ENCODE assay signal across 1 cellular context in the genomic region with DNA sequence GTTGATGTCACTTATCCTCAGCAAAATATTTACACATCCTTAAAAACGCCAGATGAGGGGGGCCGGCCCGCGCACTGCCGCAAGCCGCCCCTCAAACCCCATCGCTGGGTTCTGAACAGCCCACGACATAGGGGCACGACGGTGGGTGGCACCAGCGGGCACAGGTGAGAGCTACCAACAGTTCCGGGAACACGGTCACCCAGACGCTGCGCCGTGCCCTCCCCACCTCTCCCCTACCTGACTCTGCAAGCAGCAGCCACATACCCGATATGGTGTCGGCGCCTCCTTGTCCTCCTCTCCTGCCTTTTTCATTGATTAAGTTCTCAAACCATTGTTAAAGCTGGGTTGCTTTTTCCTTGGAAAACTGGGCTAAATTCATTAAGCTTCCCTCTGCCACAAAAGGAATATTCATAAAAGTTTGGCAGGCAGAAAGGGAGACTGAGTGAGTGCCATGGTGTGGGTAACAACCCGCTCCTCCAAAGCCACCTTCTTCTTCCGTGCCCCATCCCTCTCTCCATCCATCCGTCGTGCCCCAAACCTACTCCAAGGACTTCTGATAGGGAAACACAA.
TF ChIP-seq lines count a peak whose summit lies in the region.

No MANE protein-coding gene starts in this region.

TF ChIP-seq in HEK293, 187 proteins besides CTCF, POLR2A, EP300 and RAD21 (continued from another document and continues in another):
- TF ChIP-seq, protein P1, sequence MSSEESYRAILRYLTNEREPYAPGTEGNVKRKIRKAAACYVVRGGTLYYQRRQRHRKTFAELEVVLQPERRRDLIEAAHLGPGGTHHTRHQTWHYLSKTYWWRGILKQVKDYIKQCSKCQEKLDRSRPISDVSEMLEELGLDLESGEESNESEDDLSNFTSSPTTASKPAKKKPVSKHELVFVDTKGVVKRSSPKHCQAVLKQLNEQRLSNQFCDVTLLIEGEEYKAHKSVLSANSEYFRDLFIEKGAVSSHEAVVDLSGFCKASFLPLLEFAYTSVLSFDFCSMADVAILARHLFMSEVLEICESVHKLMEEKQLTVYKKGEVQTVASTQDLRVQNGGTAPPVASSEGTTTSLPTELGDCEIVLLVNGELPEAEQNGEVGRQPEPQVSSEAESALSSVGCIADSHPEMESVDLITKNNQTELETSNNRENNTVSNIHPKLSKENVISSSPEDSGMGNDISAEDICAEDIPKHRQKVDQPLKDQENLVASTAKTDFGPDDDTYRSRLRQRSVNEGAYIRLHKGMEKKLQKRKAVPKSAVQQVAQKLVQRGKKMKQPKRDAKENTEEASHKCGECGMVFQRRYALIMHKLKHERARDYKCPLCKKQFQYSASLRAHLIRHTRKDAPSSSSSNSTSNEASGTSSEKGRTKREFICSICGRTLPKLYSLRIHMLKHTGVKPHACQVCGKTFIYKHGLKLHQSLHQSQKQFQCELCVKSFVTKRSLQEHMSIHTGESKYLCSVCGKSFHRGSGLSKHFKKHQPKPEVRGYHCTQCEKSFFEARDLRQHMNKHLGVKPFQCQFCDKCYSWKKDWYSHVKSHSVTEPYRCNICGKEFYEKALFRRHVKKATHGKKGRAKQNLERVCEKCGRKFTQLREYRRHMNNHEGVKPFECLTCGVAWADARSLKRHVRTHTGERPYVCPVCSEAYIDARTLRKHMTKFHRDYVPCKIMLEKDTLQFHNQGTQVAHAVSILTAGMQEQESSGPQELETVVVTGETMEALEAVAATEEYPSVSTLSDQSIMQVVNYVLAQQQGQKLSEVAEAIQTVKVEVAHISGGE (tag by site-specific recombination; conservative IDR thresholded peaks at IDR 0.05; ENCODE audit: low read depth) = 0 out of 2 replicates have a peak, but pooled peaks have one; percentile 1
- TF ChIP-seq ZNF148 (tag by site-specific recombination; IDR thresholded peaks at IDR 0.05; ENCODE audit: borderline replicate concordance) (no peak), OVOL3 (tag by site-specific recombination; IDR thresholded peaks at IDR 0.05) (no peak), ZNF544 (tag by site-specific recombination; IDR thresholded peaks at IDR 0.05) (no peak), REST (tag by site-specific recombination; IDR thresholded peaks at IDR 0.05) (no peak), SCRT1 (tag by site-specific recombination; IDR thresholded peaks at IDR 0.05; ENCODE audit: borderline replicate concordance) (no peak), ZBTB44 (tag by site-specific recombination; IDR thresholded peaks at IDR 0.05) (no peak), ZNF501 (tag by site-specific recombination; IDR thresholded peaks at IDR 0.05) (no peak), FEZF1 (tag by site-specific recombination; IDR thresholded peaks at IDR 0.05) (no peak), ZNF488 (tag by site-specific recombination; IDR thresholded peaks at IDR 0.05) (no peak), ZNF624 (tag by site-specific recombination; IDR thresholded peaks at IDR 0.05) (no peak), ZNF37A (tag by site-specific recombination; IDR thresholded peaks at IDR 0.05) (no peak), REPIN1 (tag by site-specific recombination; IDR thresholded peaks at IDR 0.05; ENCODE audit: low read depth) (no peak), ZNF518A (tag by site-specific recombination; conservative IDR thresholded peaks at IDR 0.05; ENCODE audit: low read depth) (no peak), KLF7 (tag by site-specific recombination; IDR thresholded peaks at IDR 0.05; ENCODE audit: borderline replicate concordance) (no peak), ZSCAN4 (tag by site-specific recombination; IDR thresholded peaks at IDR 0.05) (peak; percentile 72), ZNF140 (tag by site-specific recombination; IDR thresholded peaks at IDR 0.05) (no peak), ZNF350 (tag by site-specific recombination; IDR thresholded peaks at IDR 0.05) (no peak), ZBTB17 (tag by site-specific recombination; IDR thresholded peaks at IDR 0.05) (0 out of 2 replicates have a peak, but pooled peaks have one; percentile 30)
- TF ChIP-seq, protein P2, sequence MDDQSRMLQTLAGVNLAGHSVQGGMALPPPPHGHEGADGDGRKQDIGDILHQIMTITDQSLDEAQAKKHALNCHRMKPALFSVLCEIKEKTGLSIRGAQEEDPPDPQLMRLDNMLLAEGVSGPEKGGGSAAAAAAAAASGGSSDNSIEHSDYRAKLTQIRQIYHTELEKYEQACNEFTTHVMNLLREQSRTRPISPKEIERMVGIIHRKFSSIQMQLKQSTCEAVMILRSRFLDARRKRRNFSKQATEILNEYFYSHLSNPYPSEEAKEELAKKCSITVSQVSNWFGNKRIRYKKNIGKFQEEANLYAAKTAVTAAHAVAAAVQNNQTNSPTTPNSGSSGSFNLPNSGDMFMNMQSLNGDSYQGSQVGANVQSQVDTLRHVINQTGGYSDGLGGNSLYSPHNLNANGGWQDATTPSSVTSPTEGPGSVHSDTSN (CRISPR knock-in tag; IDR thresholded peaks at IDR 0.05) = no peak
- TF ChIP-seq, protein P3, sequence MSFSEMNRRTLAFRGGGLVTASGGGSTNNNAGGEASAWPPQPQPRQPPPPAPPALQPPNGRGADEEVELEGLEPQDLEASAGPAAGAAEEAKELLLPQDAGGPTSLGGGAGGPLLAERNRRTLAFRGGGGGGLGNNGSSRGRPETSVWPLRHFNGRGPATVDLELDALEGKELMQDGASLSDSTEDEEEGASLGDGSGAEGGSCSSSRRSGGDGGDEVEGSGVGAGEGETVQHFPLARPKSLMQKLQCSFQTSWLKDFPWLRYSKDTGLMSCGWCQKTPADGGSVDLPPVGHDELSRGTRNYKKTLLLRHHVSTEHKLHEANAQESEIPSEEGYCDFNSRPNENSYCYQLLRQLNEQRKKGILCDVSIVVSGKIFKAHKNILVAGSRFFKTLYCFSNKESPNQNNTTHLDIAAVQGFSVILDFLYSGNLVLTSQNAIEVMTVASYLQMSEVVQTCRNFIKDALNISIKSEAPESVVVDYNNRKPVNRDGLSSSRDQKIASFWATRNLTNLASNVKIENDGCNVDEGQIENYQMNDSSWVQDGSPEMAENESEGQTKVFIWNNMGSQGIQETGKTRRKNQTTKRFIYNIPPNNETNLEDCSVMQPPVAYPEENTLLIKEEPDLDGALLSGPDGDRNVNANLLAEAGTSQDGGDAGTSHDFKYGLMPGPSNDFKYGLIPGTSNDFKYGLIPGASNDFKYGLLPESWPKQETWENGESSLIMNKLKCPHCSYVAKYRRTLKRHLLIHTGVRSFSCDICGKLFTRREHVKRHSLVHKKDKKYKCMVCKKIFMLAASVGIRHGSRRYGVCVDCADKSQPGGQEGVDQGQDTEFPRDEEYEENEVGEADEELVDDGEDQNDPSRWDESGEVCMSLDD (tag by site-specific recombination; IDR thresholded peaks at IDR 0.05) = no peak
